ENCODE assay signal across 16 cellular contexts in the genomic region with DNA sequence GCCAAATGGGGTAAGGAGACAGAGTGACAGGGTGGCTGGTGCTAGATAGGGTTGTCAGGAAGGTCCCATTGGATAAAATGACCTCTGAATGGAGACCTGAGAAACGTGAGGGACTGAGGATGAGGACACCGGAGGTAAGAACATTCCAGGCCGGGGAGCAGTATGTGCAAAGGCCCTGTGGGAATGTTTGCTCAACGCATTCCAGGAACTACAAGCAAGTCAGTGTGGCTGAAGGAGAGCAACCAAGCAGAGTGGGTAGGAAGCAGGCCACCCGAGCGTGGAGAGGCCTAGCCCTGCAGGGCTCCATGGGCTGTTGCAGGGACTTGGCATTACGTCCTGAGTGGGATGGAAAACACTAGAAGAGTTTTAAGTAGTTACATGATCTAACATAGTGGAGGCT.
DNase-seq lines count a peak whose midpoint lies in the region; ATAC-seq, FAIRE-seq and TF ChIP-seq lines count a peak whose summit lies in the region.
"Had no signal": no experiment of that assay in that cellular context is flagged by ENCODE, and none has a peak within 500 bp of the region (broad histone marks: within the 10 kb centered on the region; RNA-seq: fewer than 3 reads in every experiment).

No MANE protein-coding gene starts in this region.

- H3K27ac Mint-ChIP-seq in activated naive CD4-positive, alpha-beta T cell treated with anti-CD3 and anti-CD28 coated beads, Interleukin-2, amount 50 U/mL, for 72 hours, result peak overlapping the region; percentile 38 to 48
- no peak overlapping the region for H3K27ac Mint-ChIP-seq in activated naive CD4-positive, alpha-beta T cell treated with anti-CD3 and anti-CD28 coated beads for 36 hours
- peak overlapping the region; percentile 47 for H3K27ac Mint-ChIP-seq in mesothelial cell of epicardium
- no peak overlapping the region for H3K27ac Mint-ChIP-seq in osteocyte (ENCODE audit: unreplicated experiment)
- H3K27ac Mint-ChIP-seq: CD8-positive, alpha-beta T cell had no signal

- H3K27me3 ChIP-seq in bronchial epithelial cell (ENCODE audit: control insufficient read depth, insufficient read depth, low read length) (no peaks in the 10 kb centered on the region), thyroid gland (no peaks in the 10 kb centered on the region)
- H3K27me3 ChIP-seq: BLaER1 had no signal

- H3K36me3 ChIP-seq in HEK293 (ENCODE audit: control insufficient read depth in 2 of 2, insufficient read depth in 1 of 2, low read length in 2 of 2) (no peaks in the 10 kb centered on the region), bronchial epithelial cell (ENCODE audit: control insufficient read depth, insufficient read depth, low read length) (no peaks in the 10 kb centered on the region), thyroid gland (no peaks in the 10 kb centered on the region)
- H3K36me3 ChIP-seq: BLaER1, HAP-1 had no signal

- H3K27ac ChIP-seq in HEK293 (ENCODE audit: extremely low read depth, low read depth, low read length) (no peak overlapping the region), thyroid gland (no peak overlapping the region)
- H3K27ac ChIP-seq: BLaER1 had no signal

- intact Hi-C loops in activated naive CD4-positive, alpha-beta T cell treated with anti-CD3 and anti-CD28 coated beads for 36 hours (cut with micrococcal nuclease), result no loop called here
- intact Hi-C loops in thyroid gland (cut with DNase I), result no loop called here

- H3K9me3 ChIP-seq in HEK293 (ENCODE audit: control insufficient read depth, insufficient read depth, low read depth, low read length), result no peaks in the 10 kb centered on the region
- no peaks in the 10 kb centered on the region for H3K9me3 ChIP-seq in thyroid gland
- H3K9me3 ChIP-seq: BLaER1, HAP-1 had no signal

- FAIRE-seq in bronchial epithelial cell (lab: Jason Lieb, UNC), result peak; percentile 50
- FAIRE-seq: GM19239 had no signal

- no peaks in the 10 kb centered on the region for H3K36me3 Mint-ChIP-seq in activated naive CD4-positive, alpha-beta T cell treated with anti-CD3 and anti-CD28 coated beads, Interleukin-2, amount 50 U/mL, for 72 hours
- no peaks in the 10 kb centered on the region for H3K36me3 Mint-ChIP-seq in activated naive CD4-positive, alpha-beta T cell treated with anti-CD3 and anti-CD28 coated beads for 36 hours (ENCODE audit: low read depth)
- H3K36me3 Mint-ChIP-seq in mesothelial cell of epicardium, result no peaks in the 10 kb centered on the region
- no peaks in the 10 kb centered on the region for H3K36me3 Mint-ChIP-seq in osteocyte (ENCODE audit: unreplicated experiment)
- H3K36me3 Mint-ChIP-seq: CD8-positive, alpha-beta T cell had no signal

- no peaks in the 10 kb centered on the region for H3K27me3 Mint-ChIP-seq in activated naive CD4-positive, alpha-beta T cell treated with anti-CD3 and anti-CD28 coated beads for 36 hours (ENCODE audit: low read depth)
- H3K27me3 Mint-ChIP-seq in mesothelial cell of epicardium (ENCODE audit: low read depth) (no peaks in the 10 kb centered on the region), osteocyte (ENCODE audit: unreplicated experiment) (peaks cover 4% of the 10 kb centered on the region)

- no peak for ATAC-seq in activated naive CD4-positive, alpha-beta T cell treated with anti-CD3 and anti-CD28 coated beads, Interleukin-2, amount 50 U/mL, for 72 hours
- ATAC-seq: CD8-positive, alpha-beta T cell had no signal

- WGBS in thyroid gland, 2 donors, result 73 to 77% methylated on average over 7 of the region's 7 CpGs

- DNase-seq in activated naive CD4-positive, alpha-beta T cell treated with anti-CD3 and anti-CD28 coated beads, Interleukin-2, amount 50 U/mL, for 72 hours (ENCODE audit: low spot score in 2 of 2), result no peak
- no peak for DNase-seq in activated naive CD4-positive, alpha-beta T cell treated with anti-CD3 and anti-CD28 coated beads for 36 hours
- DNase-seq in bronchial epithelial cell (ENCODE audit: low read depth) (no peak), mesothelial cell of epicardium (ENCODE audit: low spot score in 2 of 2, unreplicated experiment in 2 of 2) (no peak), osteocyte (ENCODE audit: extremely low spot score, unreplicated experiment) (no peak), thyroid gland (no peak)
- no peak for DNase-seq in stimulated activated CD4-positive, alpha-beta T cell treated with anti-CD3 and anti-CD28 coated beads, Interleukin-2, amount 100 ng/mL, for 24 hours
- DNase-seq: 8988T; Calu3; CD8-positive, alpha-beta T cell; DMS79 treated with DMSO at 0.1 percent for 48 hours; GF-D8 had no signal

- no peak for TF ChIP-seq CTCF in HEK293 (tag by site-specific recombination; IDR thresholded peaks at IDR 0.05)
- TF ChIP-seq CTCF in bronchial epithelial cell (IDR thresholded peaks at IDR 0.05; ENCODE audit: insufficient read depth, low read length, severe bottlenecking), result no peak
- no peak for TF ChIP-seq CTCF in mesothelial cell of epicardium (IDR thresholded peaks at IDR 0.05; ENCODE audit: unreplicated experiment)
- no peak for TF ChIP-seq CTCF in osteocyte (IDR thresholded peaks at IDR 0.05)
- no peak for TF ChIP-seq CTCF in thyroid gland (IDR thresholded peaks at IDR 0.05)

- H3K9me3 Mint-ChIP-seq in activated naive CD4-positive, alpha-beta T cell treated with anti-CD3 and anti-CD28 coated beads, Interleukin-2, amount 50 U/mL, for 72 hours, result no peaks in the 10 kb centered on the region
- no peaks in the 10 kb centered on the region for H3K9me3 Mint-ChIP-seq in activated naive CD4-positive, alpha-beta T cell treated with anti-CD3 and anti-CD28 coated beads for 36 hours
- H3K9me3 Mint-ChIP-seq in mesothelial cell of epicardium, result no peaks in the 10 kb centered on the region
- no peaks in the 10 kb centered on the region for H3K9me3 Mint-ChIP-seq in osteocyte (ENCODE audit: unreplicated experiment)
- H3K9me3 Mint-ChIP-seq: CD8-positive, alpha-beta T cell had no signal

- POLR2A ChIA-PET in HEK293 (lab: Yijun Ruan, JAX), result no interaction called here

- H3K4me1 Mint-ChIP-seq in activated naive CD4-positive, alpha-beta T cell treated with anti-CD3 and anti-CD28 coated beads for 36 hours (ENCODE audit: low read depth), result peaks cover 11% of the 10 kb centered on the region
- H3K4me1 Mint-ChIP-seq in mesothelial cell of epicardium (peaks cover 27% of the 10 kb centered on the region), osteocyte (ENCODE audit: unreplicated experiment) (peaks cover 7% of the 10 kb centered on the region)

- no peak overlapping the region for H3K4me3 ChIP-seq in HEK293 (ENCODE audit: low read depth, low read length)
- no peak overlapping the region for H3K4me3 ChIP-seq in bronchial epithelial cell (ENCODE audit: low read depth, low read length)
- H3K4me3 ChIP-seq in thyroid gland (replicated peaks in 1 of 3), result no peak overlapping the region
- H3K4me3 ChIP-seq: BLaER1, HAP-1 had no signal

- CTCF ChIA-PET in activated naive CD4-positive, alpha-beta T cell treated with anti-CD3 and anti-CD28 coated beads for 36 hours (lab: Charles Lee), result interaction anchor here (0.6 kb wide), 1 partner anchor 304 kb away, joined by 3 read pairs; no protein-coding TSS in a partner anchor
- CTCF ChIA-PET in HEK293 (lab: Yijun Ruan, JAX), result no interaction called here

- H3K4me1 ChIP-seq in HEK293 (ENCODE audit: control insufficient read depth, insufficient read depth, low read length) (no peaks in the 10 kb centered on the region; the same call in 1 of the 2 replicates), thyroid gland (no peaks in the 10 kb centered on the region)
- H3K4me1 ChIP-seq: BLaER1, HAP-1 had no signal

- no peak overlapping the region for H3K4me3 Mint-ChIP-seq in activated naive CD4-positive, alpha-beta T cell treated with anti-CD3 and anti-CD28 coated beads for 36 hours
- H3K4me3 Mint-ChIP-seq in mesothelial cell of epicardium (no peak overlapping the region), osteocyte (ENCODE audit: unreplicated experiment) (no peak overlapping the region)
- H3K4me3 Mint-ChIP-seq: CD8-positive, alpha-beta T cell had no signal

- TF ChIP-seq POLR2A in thyroid gland (IDR thresholded peaks at IDR 0.05), result no peak

TF ChIP-seq in HEK293, 187 proteins besides CTCF, POLR2A, EP300 and RAD21:
- TF ChIP-seq ZNF530 (tag by site-specific recombination; IDR thresholded peaks at IDR 0.05; ENCODE audit: low read depth), result no peak
- TF ChIP-seq ZNF623 (tag by site-specific recombination; IDR thresholded peaks at IDR 0.05), result peak; percentile 81
- TF ChIP-seq, protein P1, sequence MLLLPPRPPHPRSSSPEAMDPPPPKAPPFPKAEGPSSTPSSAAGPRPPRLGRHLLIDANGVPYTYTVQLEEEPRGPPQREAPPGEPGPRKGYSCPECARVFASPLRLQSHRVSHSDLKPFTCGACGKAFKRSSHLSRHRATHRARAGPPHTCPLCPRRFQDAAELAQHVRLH (tag by site-specific recombination; IDR thresholded peaks at IDR 0.05), result no peak
- TF ChIP-seq ZNF248 (tag by site-specific recombination; IDR thresholded peaks at IDR 0.05), result no peak
- TF ChIP-seq ZNF621 (tag by site-specific recombination; IDR thresholded peaks at IDR 0.05), result no peak
- TF ChIP-seq, protein P2, sequence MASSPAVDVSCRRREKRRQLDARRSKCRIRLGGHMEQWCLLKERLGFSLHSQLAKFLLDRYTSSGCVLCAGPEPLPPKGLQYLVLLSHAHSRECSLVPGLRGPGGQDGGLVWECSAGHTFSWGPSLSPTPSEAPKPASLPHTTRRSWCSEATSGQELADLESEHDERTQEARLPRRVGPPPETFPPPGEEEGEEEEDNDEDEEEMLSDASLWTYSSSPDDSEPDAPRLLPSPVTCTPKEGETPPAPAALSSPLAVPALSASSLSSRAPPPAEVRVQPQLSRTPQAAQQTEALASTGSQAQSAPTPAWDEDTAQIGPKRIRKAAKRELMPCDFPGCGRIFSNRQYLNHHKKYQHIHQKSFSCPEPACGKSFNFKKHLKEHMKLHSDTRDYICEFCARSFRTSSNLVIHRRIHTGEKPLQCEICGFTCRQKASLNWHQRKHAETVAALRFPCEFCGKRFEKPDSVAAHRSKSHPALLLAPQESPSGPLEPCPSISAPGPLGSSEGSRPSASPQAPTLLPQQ (tag by site-specific recombination; IDR thresholded peaks at IDR 0.05), result no peak
- TF ChIP-seq, protein P3, sequence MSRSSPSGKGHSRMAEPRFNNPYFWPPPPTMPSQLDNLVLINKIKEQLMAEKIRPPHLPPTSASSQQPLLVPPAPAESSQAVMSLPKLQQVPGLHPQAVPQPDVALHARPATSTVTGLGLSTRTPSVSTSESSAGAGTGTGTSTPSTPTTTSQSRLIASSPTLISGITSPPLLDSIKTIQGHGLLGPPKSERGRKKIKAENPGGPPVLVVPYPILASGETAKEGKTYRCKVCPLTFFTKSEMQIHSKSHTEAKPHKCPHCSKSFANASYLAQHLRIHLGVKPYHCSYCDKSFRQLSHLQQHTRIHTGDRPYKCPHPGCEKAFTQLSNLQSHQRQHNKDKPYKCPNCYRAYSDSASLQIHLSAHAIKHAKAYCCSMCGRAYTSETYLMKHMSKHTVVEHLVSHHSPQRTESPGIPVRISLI (tag by site-specific recombination; IDR thresholded peaks at IDR 0.05), result no peak
- peak; percentile 15 for TF ChIP-seq SETDB1 (IDR thresholded peaks at IDR 0.05; ENCODE audit: insufficient read length, low read length)
- no peak for TF ChIP-seq ZNF433 (tag by site-specific recombination; IDR thresholded peaks at IDR 0.05; ENCODE audit: low read depth)

Comparison
In these comparisons a context has a peak if more than half of its experiments do, and no peak if none do; other contexts are left out.
1. H3K27ac Mint-ChIP-seq: peak in activated naive CD4-positive, alpha-beta T cell treated with anti-CD3 and anti-CD28 coated beads, Interleukin-2, amount 50 U/mL, for 72 hours (2 of 2) and mesothelial cell of epicardium (single experiment); none in activated naive CD4-positive, alpha-beta T cell treated with anti-CD3 and anti-CD28 coated beads for 36 hours (single experiment) and osteocyte (single experiment).